In genomic region chr14:85438001-85438400, GRCh38 we compare ENCODE assay signal across 1 cellular context.
TF ChIP-seq lines count a peak whose summit lies in the region.

No MANE protein-coding gene starts in this region.

TF ChIP-seq in IMR-90, 13 proteins besides CTCF, POLR2A, EP300 and RAD21:
- TF ChIP-seq RCOR1 (IDR thresholded peaks at IDR 0.05; ENCODE audit: insufficient replicate concordance, low read length) (no peak), RFX5 (IDR thresholded peaks at IDR 0.05; ENCODE audit: low read depth, low read length) (no peak), FOS (IDR thresholded peaks at IDR 0.05; ENCODE audit: low read depth, low read length) (no peak), NFE2L2 (IDR thresholded peaks at IDR 0.05; ENCODE audit: low read depth, low read length) (no peak)
- TF ChIP-seq, protein P1, sequence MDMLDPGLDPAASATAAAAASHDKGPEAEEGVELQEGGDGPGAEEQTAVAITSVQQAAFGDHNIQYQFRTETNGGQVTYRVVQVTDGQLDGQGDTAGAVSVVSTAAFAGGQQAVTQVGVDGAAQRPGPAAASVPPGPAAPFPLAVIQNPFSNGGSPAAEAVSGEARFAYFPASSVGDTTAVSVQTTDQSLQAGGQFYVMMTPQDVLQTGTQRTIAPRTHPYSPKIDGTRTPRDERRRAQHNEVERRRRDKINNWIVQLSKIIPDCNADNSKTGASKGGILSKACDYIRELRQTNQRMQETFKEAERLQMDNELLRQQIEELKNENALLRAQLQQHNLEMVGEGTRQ (IDR thresholded peaks at IDR 0.05; ENCODE audit: low read depth, low read length): no peak
